Comparison of ENCODE assay signal across 15 cellular contexts in genomic region chr17:33657181-33657580, GRCh38.
DNase-seq lines count a peak whose midpoint lies in the region; ATAC-seq and TF ChIP-seq lines count a peak whose summit lies in the region.
"Had no signal": no experiment of that assay in that cellular context is flagged by ENCODE, and none has a peak within 500 bp of the region (broad histone marks: within the 10 kb centered on the region; RNA-seq: fewer than 3 reads in every experiment).

No MANE protein-coding gene starts in this region.

- H3K4me1 ChIP-seq in endodermal cell (ENCODE audit: control insufficient read depth, insufficient read depth, low read length), result peaks cover 2% of the 10 kb centered on the region
- H3K4me1 ChIP-seq in esophagus squamous epithelium, result no peaks in the 10 kb centered on the region
- no peaks in the 10 kb centered on the region for H3K4me1 ChIP-seq in SK-N-SH (ENCODE audit: control insufficient read depth in 1 of 2, insufficient read depth in 2 of 2, low read depth in 1 of 2, low read length in 1 of 2)
- H3K4me1 ChIP-seq: HAP-1 had no signal

- H3K4me3 ChIP-seq in endodermal cell (ENCODE audit: low read length) (no peak overlapping the region), esophagus squamous epithelium (no peak overlapping the region), SK-N-SH (ENCODE audit: low read depth in 2 of 2, low read length in 1 of 2) (no peak overlapping the region)
- H3K4me3 ChIP-seq: BLaER1 treated with 17β-estradiol and CSF1 and Interleukin-3, amounts not matched to agents 10 nM and 100 nM; HAP-1 had no signal

- no peaks in the 10 kb centered on the region for H3F3A ChIP-seq in SK-N-SH (replicated peaks; ENCODE audit: insufficient read depth)

- H3K27ac ChIP-seq in endodermal cell (ENCODE audit: low read depth, low read length), result no peak overlapping the region
- no peak overlapping the region for H3K27ac ChIP-seq in esophagus squamous epithelium
- no peak overlapping the region for H3K27ac ChIP-seq in SK-N-SH (ENCODE audit: low read depth in 2 of 2, low read length in 1 of 2)
- H3K27ac ChIP-seq: BLaER1 treated with 17β-estradiol and CSF1 and Interleukin-3, amounts not matched to agents 10 nM and 100 nM had no signal

- no peak overlapping the region for H3K4me2 ChIP-seq in SK-N-SH
- H3K4me2 ChIP-seq: BLaER1 treated with 17β-estradiol and CSF1 and Interleukin-3, amounts not matched to agents 10 nM and 100 nM had no signal

- H3K36me3 Mint-ChIP-seq in endodermal cell (ENCODE audit: low read depth) (no peaks in the 10 kb centered on the region), WTC11 (no peaks in the 10 kb centered on the region)
- H3K36me3 Mint-ChIP-seq: CD8-positive, alpha-beta T cell had no signal

- POLR2A ChIA-PET in SK-N-SH (lab: Yijun Ruan, JAX), result no interaction called here
- POLR2A ChIA-PET in WTC11 (lab: Charles Lee), result interaction anchor here (0.7 kb wide), 1 partner anchor 824 kb away, joined by 8 read pairs; no protein-coding TSS in a partner anchor

- TF ChIP-seq RAD21 in SK-N-SH (IDR thresholded peaks at IDR 0.05; ENCODE audit: low read length), result no peak

- no peak for TF ChIP-seq CTCF in endodermal cell (conservative IDR thresholded peaks at IDR 0.05)
- TF ChIP-seq CTCF in esophagus squamous epithelium (IDR thresholded peaks at IDR 0.05), result no peak
- no peak for TF ChIP-seq CTCF in SK-N-SH (IDR thresholded peaks at IDR 0.05)
- no peak for TF ChIP-seq CTCF in WTC11 (IDR thresholded peaks at IDR 0.05)

- H3K9me2 ChIP-seq in SK-N-SH, result no peaks in the 10 kb centered on the region

- H3K27me3 ChIP-seq in endodermal cell (ENCODE audit: control insufficient read depth, insufficient read depth, low read length, poor library complexity, severe bottlenecking) (no peaks in the 10 kb centered on the region), esophagus squamous epithelium (peaks cover 0 to 14% (median 0%) of the 10 kb centered on the region in 4 donors), SK-N-SH (ENCODE audit: insufficient read depth) (no peaks in the 10 kb centered on the region)
- H3K27me3 ChIP-seq: BLaER1 treated with 17β-estradiol and CSF1 and Interleukin-3, amounts not matched to agents 10 nM and 100 nM had no signal

- no peak overlapping the region for H2AFZ ChIP-seq in SK-N-SH (ENCODE audit: low read depth)

- 50 to 82% methylated on average over 1 to 3 of the region's 4 CpGs for WGBS in endodermal cell (ENCODE audit: insufficient coverage in 1 of 2, insufficient read length in 1 of 2), 2 experiments
- WGBS in esophagus squamous epithelium, 2 donors, result 71 to 83% methylated on average over 1 to 2 of the region's 4 CpGs
- 42% methylated on average over 4 of the region's 4 CpGs for WGBS in SK-N-SH (ENCODE audit: low lambda C conversion rate)

- H4K20me1 ChIP-seq in SK-N-SH (ENCODE audit: insufficient read depth), result no peaks in the 10 kb centered on the region
- H4K20me1 ChIP-seq: BLaER1 treated with 17β-estradiol and CSF1 and Interleukin-3, amounts not matched to agents 10 nM and 100 nM had no signal

- H3K9ac ChIP-seq in endodermal cell (ENCODE audit: extremely low read depth, low read length, poor library complexity, severe bottlenecking) (no peak overlapping the region), SK-N-SH (no peak overlapping the region)
- H3K9ac ChIP-seq: BLaER1 treated with 17β-estradiol and CSF1 and Interleukin-3, amounts not matched to agents 10 nM and 100 nM had no signal

- no peaks in the 10 kb centered on the region for H3K36me3 ChIP-seq in endodermal cell (ENCODE audit: control insufficient read depth, insufficient read depth, low read length)
- H3K36me3 ChIP-seq in esophagus squamous epithelium, result no peaks in the 10 kb centered on the region
- H3K36me3 ChIP-seq in SK-N-SH (replicated peaks in 1 of 2; ENCODE audit: control insufficient read depth in 1 of 2, insufficient read depth in 2 of 2, low read length in 1 of 2), result no peaks in the 10 kb centered on the region
- H3K36me3 ChIP-seq: BLaER1 treated with 17β-estradiol and CSF1 and Interleukin-3, amounts not matched to agents 10 nM and 100 nM; HAP-1 had no signal

- no peak overlapping the region for H3K4me3 Mint-ChIP-seq in endodermal cell
- no peak overlapping the region for H3K4me3 Mint-ChIP-seq in WTC11
- H3K4me3 Mint-ChIP-seq: B cell; CD8-positive, alpha-beta T cell had no signal

- no peak for TF ChIP-seq POLR2A in esophagus squamous epithelium (IDR thresholded peaks at IDR 0.05)

- CTCF ChIA-PET in SK-N-SH (lab: Yijun Ruan, JAX) (no interaction called here), WTC11 (lab: Charles Lee) (interaction anchor here (0.6 to 1.4 kb wide), 6 partner anchors 9 to 954 kb away, joined by 3 to 6 read pairs (median 3); no protein-coding TSS in a partner anchor)

- DNase-seq in Ammon's horn (ENCODE audit: low spot score), result peak; percentile 26
- DNase-seq in endodermal cell, result peak; percentile 44
- DNase-seq in medulla oblongata (ENCODE audit: extremely low spot score), result peak; percentile 36
- peak; percentile 40 for DNase-seq in pons (ENCODE audit: low spot score)
- no peak for DNase-seq in esophagus squamous epithelium (lab: John Stamatoyannopoulos, UW)
- no peak for DNase-seq in SK-N-SH
- no peak for DNase-seq in WTC11 (ENCODE audit: low spot score)
- DNase-seq: 8988T; Calu3; CD8-positive, alpha-beta T cell; DMS79 treated with DMSO at 0.1 percent for 48 hours; GF-D8 had no signal

- intact Hi-C loops in esophagus squamous epithelium (cut with DNase I), result loop anchor here (10.0 kb wide), 1 partner anchor 132 kb away; no protein-coding TSS in a partner anchor

- no peak for ATAC-seq in WTC11
- ATAC-seq: CD8-positive, alpha-beta T cell had no signal

- H3K27ac Mint-ChIP-seq in endodermal cell, result no peak overlapping the region
- no peak overlapping the region for H3K27ac Mint-ChIP-seq in WTC11
- H3K27ac Mint-ChIP-seq: B cell; CD8-positive, alpha-beta T cell had no signal

- H3K27me3 Mint-ChIP-seq in endodermal cell (ENCODE audit: insufficient read depth) (peaks cover 5% of the 10 kb centered on the region), WTC11 (ENCODE audit: low read depth) (peaks cover 18% of the 10 kb centered on the region)
- H3K27me3 Mint-ChIP-seq: B cell had no signal

- TF ChIP-seq EP300 in SK-N-SH (IDR thresholded peaks at IDR 0.05; ENCODE audit: borderline replicate concordance in 1 of 2, low read depth in 1 of 2, low read length in 1 of 2), result no peak

- H3K9me3 ChIP-seq in endodermal cell (ENCODE audit: control insufficient read depth, low read length) (no peaks in the 10 kb centered on the region), esophagus squamous epithelium (no peaks in the 10 kb centered on the region), SK-N-SH (no peaks in the 10 kb centered on the region)
- H3K9me3 ChIP-seq: BLaER1 treated with 17β-estradiol and CSF1 and Interleukin-3, amounts not matched to agents 10 nM and 100 nM; HAP-1 had no signal

- H3K4me1 Mint-ChIP-seq in endodermal cell, result no peaks in the 10 kb centered on the region
- no peaks in the 10 kb centered on the region for H3K4me1 Mint-ChIP-seq in WTC11
- H3K4me1 Mint-ChIP-seq: B cell had no signal

- no peaks in the 10 kb centered on the region for H3K79me2 ChIP-seq in SK-N-SH (ENCODE audit: insufficient read depth)

- H3K9me3 Mint-ChIP-seq in endodermal cell (no peaks in the 10 kb centered on the region), WTC11 (no peaks in the 10 kb centered on the region)
- H3K9me3 Mint-ChIP-seq: CD8-positive, alpha-beta T cell had no signal

TF ChIP-seq in SK-N-SH, 30 proteins besides CTCF, POLR2A, EP300 and RAD21:
- no peak for TF ChIP-seq TAF1 (IDR thresholded peaks at IDR 0.05; ENCODE audit: borderline replicate concordance, low read depth, low read length)

TF ChIP-seq in WTC11, 78 proteins besides CTCF, POLR2A, EP300 and RAD21 (continues in another document):
- TF ChIP-seq ZNF423 (CRISPR knock-in tag; IDR thresholded peaks at IDR 0.05) (no peak), ATF2 (CRISPR knock-in tag; IDR thresholded peaks at IDR 0.05; ENCODE audit: borderline replicate concordance, low read depth) (no peak), NR3C1 (CRISPR knock-in tag; conservative IDR thresholded peaks at IDR 0.05; ENCODE audit: low read depth) (no peak), ZNF532 (CRISPR knock-in tag; IDR thresholded peaks at IDR 0.05; ENCODE audit: borderline replicate concordance) (no peak)

Comparison
In these comparisons a context has a peak if more than half of its experiments do, and no peak if none do; other contexts are left out.
1. DNase-seq: peak in Ammon's horn (single experiment), endodermal cell (single experiment), medulla oblongata (single experiment) and pons (single experiment); none in esophagus squamous epithelium (single experiment), SK-N-SH (single experiment) and WTC11 (single experiment).